8 cellular contexts compared by ENCODE assay signal in the genomic region with DNA sequence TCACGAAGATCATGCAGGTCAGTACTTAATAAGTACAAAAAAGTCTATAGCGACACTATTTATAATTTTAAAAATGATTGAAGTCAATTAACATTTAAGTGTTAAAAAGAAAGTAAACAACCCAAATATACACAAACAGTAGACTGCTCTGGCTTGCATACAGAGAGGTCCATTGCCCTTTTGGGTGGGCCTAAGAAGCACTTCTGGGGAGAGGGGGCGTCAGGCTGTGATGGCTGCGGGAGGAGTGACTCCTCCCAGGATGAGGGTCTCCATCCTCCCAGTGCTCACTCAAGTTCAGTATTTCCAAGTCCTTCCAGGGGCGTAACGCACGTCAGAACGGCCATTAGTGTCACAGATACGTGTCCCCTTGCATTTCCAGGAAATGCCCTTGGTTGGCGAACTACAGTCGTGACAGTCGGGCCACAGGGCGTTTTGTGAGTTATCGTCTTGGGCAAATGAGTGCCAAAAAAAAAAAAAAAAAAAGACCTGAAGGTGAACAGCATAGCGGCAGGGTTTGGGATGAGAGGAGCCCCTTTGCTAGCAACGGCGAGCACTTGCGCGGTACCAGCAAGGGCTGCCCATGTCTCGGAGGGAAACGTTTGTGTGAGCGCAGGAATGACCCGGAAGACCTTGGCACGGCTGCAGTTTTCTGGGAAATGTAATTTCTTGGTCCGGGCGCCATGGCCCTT. TPM values are rescaled to one million over a fixed set of nuclear protein-coding genes. Genes with fewer than 3 reads are reported as not detected.
DNase-seq lines count a peak whose midpoint lies in the region; ATAC-seq, FAIRE-seq and TF ChIP-seq lines count a peak whose summit lies in the region.

Gene SCGB2B2, minus strand, starts transcription at position 463 of the 689 bp plus-strand sequence. CDS start 82,596 bp downstream, outside the sequence.

- no peaks in the 10 kb centered on the region for H3K27me3 ChIP-seq in breast epithelium

- H3K27me3 Mint-ChIP-seq in activated CD4-positive, alpha-beta T cell treated with anti-CD3 and anti-CD28 coated beads for 36 hours: no peaks in the 10 kb centered on the region

- H3K4me1 ChIP-seq in breast epithelium: peaks cover 0 to 7% of the 10 kb centered on the region in 2 donors

- H3K4me3 ChIP-seq in NB4 (ENCODE audit: low read depth, low read length) (peak within 1 kb of the TSS; percentile 74), SK-N-MC (peak within 1 kb of the TSS; percentile 98), breast epithelium (peak within 1 kb of the TSS; percentile 71 to 82 (median 74))

- peak within 1 kb of the TSS; percentile 95 for H3K9ac ChIP-seq in SK-N-MC (ENCODE audit: insufficient read length)

- peak; percentile 74 for ATAC-seq in activated CD4-positive, alpha-beta T cell treated with anti-CD3 and anti-CD28 coated beads for 36 hours
- ATAC-seq in HG02610 (IDR thresholded peaks at IDR 0.05; ENCODE audit: unreplicated experiment): peak; percentile 56

- H3K27ac ChIP-seq in SK-N-MC (peak within 1 kb of the TSS; percentile 96), breast epithelium (peak within 1 kb of the TSS; percentile 97 to 99)

- CTCF ChIA-PET in activated CD4-positive, alpha-beta T cell treated with anti-CD3 and anti-CD28 coated beads for 36 hours (lab: Charles Lee): interaction anchor here (0.6 to 0.7 kb wide), 4 partner anchors 21 to 539 kb away, joined by 3 to 4 read pairs (median 3); no protein-coding TSS in a partner anchor

- peaks cover 48% of the 10 kb centered on the region for H3K36me3 Mint-ChIP-seq in activated CD4-positive, alpha-beta T cell treated with anti-CD3 and anti-CD28 coated beads for 36 hours (ENCODE audit: low read depth)

- H3K9me3 ChIP-seq in SK-N-MC (ENCODE audit: low read depth, low read length) (peaks cover 5% of the 10 kb centered on the region; the same call in 1 of the 2 replicates), breast epithelium (peaks cover 13 to 22% of the 10 kb centered on the region in 2 donors)

- TF ChIP-seq CTCF in NB4 (IDR thresholded peaks at IDR 0.05; ENCODE audit: low read depth, low read length) (no peak), breast epithelium (IDR thresholded peaks at IDR 0.05) (no peak)

- TF ChIP-seq POLR2A in NB4 (IDR thresholded peaks at IDR 0.05; ENCODE audit: extremely low read depth, insufficient read length) (no peak), breast epithelium (IDR thresholded peaks at IDR 0.05) (no peak)

- H3K36me3 ChIP-seq in SK-N-MC (ENCODE audit: insufficient read depth, low read length) (peaks cover 35% of the 10 kb centered on the region), breast epithelium (peaks cover 6% of the 10 kb centered on the region)

- POLR2A ChIA-PET in activated CD4-positive, alpha-beta T cell treated with anti-CD3 and anti-CD28 coated beads for 36 hours (lab: Charles Lee): interaction anchor here (0.6 to 1.5 kb wide), 7 partner anchors 12 to 313 kb away, joined by 3 to 11 read pairs (median 4); partner anchors contain the start of genes UBA2 and ZNF181

- peak within 1 kb of the TSS; percentile 99 for H3K27ac Mint-ChIP-seq in activated CD4-positive, alpha-beta T cell treated with anti-CD3 and anti-CD28 coated beads for 36 hours

- H3K4me1 Mint-ChIP-seq in activated CD4-positive, alpha-beta T cell treated with anti-CD3 and anti-CD28 coated beads for 36 hours: peaks cover 23% of the 10 kb centered on the region

- peak; percentile 33 for FAIRE-seq in islet of Langerhans (lab: Jason Lieb, UNC)

- intact Hi-C loops in activated CD4-positive, alpha-beta T cell treated with anti-CD3 and anti-CD28 coated beads for 36 hours (cut with DNase I, micrococcal nuclease): loop anchor here (1.0 to 5.0 kb wide), 9 partner anchors 57 to 535 kb away; partner anchors contain the start of genes ZNF181 (in 2 of the 2), ZNF599 (in 2 of the 2), GPI (in 1 of the 2) and GRAMD1A (in 1 of the 2)
- intact Hi-C loops in breast epithelium (cut with DNase I; ENCODE audit: low total_unique reads): no loop called here

- peak within 1 kb of the TSS; percentile 81 for H3K4me3 Mint-ChIP-seq in activated CD4-positive, alpha-beta T cell treated with anti-CD3 and anti-CD28 coated beads for 36 hours

- peaks cover 20% of the 10 kb centered on the region for H3K9me3 Mint-ChIP-seq in activated CD4-positive, alpha-beta T cell treated with anti-CD3 and anti-CD28 coated beads for 36 hours (ENCODE audit: low read depth)

- DNase-seq in activated CD4-positive, alpha-beta T cell treated with anti-CD3 and anti-CD28 coated beads for 36 hours: no peak
- DNase-seq in activated CD4-positive, alpha-beta T cell treated with anti-CD3 and anti-CD28 coated beads for 1 hour: no peak
- DNase-seq in NB4 (ENCODE audit: low read depth): peak; percentile 78
- peak; percentile 72 for DNase-seq in SK-N-MC (ENCODE audit: low read depth, low spot score)
- no peak for DNase-seq in breast epithelium (ENCODE audit: low spot score in 2 of 2)
- peak; percentile 83 for DNase-seq in stimulated activated CD4-positive, alpha-beta T cell treated with anti-CD3 and anti-CD28 coated beads, Interleukin-4, amount 100 ng/mL, for 24 hours

RNA-seq across cellular contexts. Expression of gene SCGB2B2, which starts in this region (rescaled TPM):
- under 1 TPM; 0.37 to 0.41 TPM for total RNA-seq in activated CD4-positive, alpha-beta T cell treated with anti-CD3 and anti-CD28 coated beads for 36 hours
- 1 to 10 TPM in 1 of 3 donors, under 1 TPM in 2; 0.80 to 5.6 (median 0.98) TPM for total RNA-seq in breast epithelium

Comparison
In these comparisons a context has a peak if more than half of its experiments do, and no peak if none do; other contexts are left out.
1. Peak in ATAC-seq in activated CD4-positive, alpha-beta T cell treated with anti-CD3 and anti-CD28 coated beads for 36 hours; RNA of the gene not detected or under 1 TPM.
2. DNase-seq: peak in NB4 (single experiment), SK-N-MC (single experiment) and stimulated activated CD4-positive, alpha-beta T cell treated with anti-CD3 and anti-CD28 coated beads, Interleukin-4, amount 100 ng/mL, for 24 hours (single experiment); none in activated CD4-positive, alpha-beta T cell treated with anti-CD3 and anti-CD28 coated beads for 36 hours (single experiment), activated CD4-positive, alpha-beta T cell treated with anti-CD3 and anti-CD28 coated beads for 1 hour (single experiment) and breast epithelium (0 of 2).
3. Peak in every context shown above with its lines, with median percentiles within 50 percentile points of each other: H3K4me3 ChIP-seq.